In the genomic region with DNA sequence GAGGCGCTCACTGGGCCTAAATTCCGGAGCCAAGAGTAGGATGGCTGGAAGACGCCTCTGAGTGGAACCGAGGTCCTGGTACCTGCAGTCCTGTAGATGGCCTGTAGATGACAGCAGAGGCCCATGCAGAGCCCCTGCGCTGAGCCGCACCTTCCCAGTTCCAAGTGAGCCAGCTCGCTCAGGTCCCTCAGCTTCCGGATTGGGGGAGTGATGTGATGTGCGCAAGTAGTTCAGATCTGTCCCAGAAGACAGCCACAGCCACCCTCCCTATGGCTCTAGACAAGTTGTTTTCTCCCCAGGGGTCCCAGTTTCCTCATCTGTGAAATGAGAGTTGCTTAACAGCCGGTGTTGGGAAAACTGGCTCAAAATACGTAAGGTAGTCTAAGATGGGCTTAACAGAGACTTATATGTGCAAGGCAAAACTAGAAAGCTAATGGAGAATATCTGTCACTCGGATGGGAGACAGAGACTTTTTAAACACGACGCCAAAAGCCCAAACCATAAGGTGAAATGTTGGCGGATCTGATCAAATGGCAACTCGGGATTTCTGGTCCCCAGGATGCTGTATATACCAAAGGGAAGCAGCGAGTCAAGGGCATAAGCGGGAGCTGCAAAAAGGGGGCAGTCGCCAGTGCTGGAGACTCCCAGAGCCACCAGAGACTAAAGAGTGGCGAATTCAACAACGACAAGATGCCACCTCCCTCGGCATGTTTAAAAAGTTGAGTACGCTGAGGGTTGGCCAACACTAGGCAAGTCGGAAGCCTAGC, we compare ENCODE assay signal across 8 cellular contexts. TPM values are rescaled to one million over a fixed set of nuclear protein-coding genes. Genes with fewer than 3 reads are reported as not detected.
DNase-seq lines count a peak whose midpoint lies in the region; ATAC-seq, FAIRE-seq and TF ChIP-seq lines count a peak whose summit lies in the region.

No MANE protein-coding gene starts in this region.

- peak in 1 of 4 donors; percentile 30 for TF ChIP-seq POLR2A in upper lobe of left lung (IDR thresholded peaks at IDR 0.05)

- intact Hi-C loops in cardiac septum (cut with DNase I) (loop anchor here (5.0 kb wide), 1 partner anchor 771 kb away; a partner anchor contains a TSS), pancreas (cut with DNase I) (no loop called here)

- peak overlapping the region; percentile 84 for H3K4me3 Mint-ChIP-seq in activated naive CD8-positive, alpha-beta T cell treated with anti-CD3 and anti-CD28 coated beads, Interleukin-2, amount 50 U/mL, for 24 hours

- peaks cover 41% of the 10 kb centered on the region for H3K36me3 Mint-ChIP-seq in activated naive CD8-positive, alpha-beta T cell treated with anti-CD3 and anti-CD28 coated beads, Interleukin-2, amount 50 U/mL, for 24 hours (ENCODE audit: low read depth)

- TF ChIP-seq EP300 in upper lobe of left lung (IDR thresholded peaks at IDR 0.05), result no peak

- H3K4me1 Mint-ChIP-seq in activated naive CD8-positive, alpha-beta T cell treated with anti-CD3 and anti-CD28 coated beads, Interleukin-2, amount 50 U/mL, for 24 hours, result peaks cover 72% of the 10 kb centered on the region

- H3K4me1 ChIP-seq in pancreas (peaks cover 7 to 21% (median 10%) of the 10 kb centered on the region in 3 donors), upper lobe of left lung (peaks cover 43 to 71% (median 68%) of the 10 kb centered on the region in 4 donors)

- peak overlapping the region; percentile 90 for H3K27ac Mint-ChIP-seq in activated naive CD8-positive, alpha-beta T cell treated with anti-CD3 and anti-CD28 coated beads, Interleukin-2, amount 50 U/mL, for 24 hours

- TF ChIP-seq CTCF in pancreas (IDR thresholded peaks at IDR 0.05), result peak; percentile 92 to 99 (median 98)
- peak; percentile 95 to 99 (median 98) for TF ChIP-seq CTCF in upper lobe of left lung (IDR thresholded peaks at IDR 0.05)

- DNase-seq in Daoy (ENCODE audit: low read depth) (peak; percentile 83), HCEC 1CT (peak; percentile 77), NCI-H1105 treated with DMSO at 0.1 percent for 48 hours (lab: John Stamatoyannopoulos, UW) (peak; percentile 72), SW480 (ENCODE audit: low spot score) (peak; percentile 89), cardiac septum (ENCODE audit: low spot score) (peak; percentile 92), pancreas (peak; percentile 81 to 93 (median 86)), upper lobe of left lung (peak in 1 of 2 donors; percentile 92)
- peak; percentile 87 for DNase-seq in activated naive CD8-positive, alpha-beta T cell treated with anti-CD3 and anti-CD28 coated beads, Interleukin-2, amount 50 U/mL, for 24 hours

- 0 to 1% methylated on average over 24 of the region's 24 CpGs for WGBS in pancreas, 2 donors
- 0 to 1% methylated on average over 13 to 24 of the region's 24 CpGs for WGBS in upper lobe of left lung, 2 donors

- H3K9me3 ChIP-seq in pancreas, result no peaks in the 10 kb centered on the region
- H3K9me3 ChIP-seq in upper lobe of left lung, result no peaks in the 10 kb centered on the region

- H3K27ac ChIP-seq in pancreas (peak overlapping the region; percentile 32 to 92 (median 85)), upper lobe of left lung (peak overlapping the region; percentile 95 to 97 (median 96))

- FAIRE-seq in pancreas (lab: Jason Lieb, UNC), result no peak

- H3K27me3 ChIP-seq in pancreas (no peaks in the 10 kb centered on the region), upper lobe of left lung (no peaks in the 10 kb centered on the region)

- H3K36me3 ChIP-seq in pancreas (no peaks in the 10 kb centered on the region), upper lobe of left lung (no peaks in the 10 kb centered on the region)

- peak; percentile 26 for ATAC-seq in activated naive CD8-positive, alpha-beta T cell treated with anti-CD3 and anti-CD28 coated beads, Interleukin-2, amount 50 U/mL, for 24 hours
- ATAC-seq in pancreas, result peak; percentile 63 to 75 (median 68)
- peak; percentile 78 to 86 for ATAC-seq in upper lobe of left lung (ENCODE audit: low FRiP score in 2 of 2)

- H3K4me3 ChIP-seq in pancreas, result peak overlapping the region; percentile 29 to 90 (median 63)
- peak overlapping the region; percentile 63 to 97 (median 90) for H3K4me3 ChIP-seq in upper lobe of left lung

- peaks cover 2% of the 10 kb centered on the region for H3K27me3 Mint-ChIP-seq in activated naive CD8-positive, alpha-beta T cell treated with anti-CD3 and anti-CD28 coated beads, Interleukin-2, amount 50 U/mL, for 24 hours

- H3K9me3 Mint-ChIP-seq in activated naive CD8-positive, alpha-beta T cell treated with anti-CD3 and anti-CD28 coated beads, Interleukin-2, amount 50 U/mL, for 24 hours, result no peaks in the 10 kb centered on the region

RNA-seq across cellular contexts. Expression of a gene that starts 0.8 kb away (rescaled TPM):
- 21.7 and 23.4 TPM in 2 replicates for total RNA-seq in Daoy (2014; rRNA removed; shearing (Covaris generic))
- 266 TPM for total RNA-seq in cardiac septum
- 10 to 100 TPM; 21.9 to 30.6 (median 24.6) TPM for total RNA-seq in pancreas
- 10 to 100 TPM; 15.8 to 17.0 TPM for polyA plus RNA-seq in pancreas
- 100 to 1,000 TPM in 1 of 6 donors, 10 to 100 TPM in 5; 30.2 to 102 (median 70.1) TPM for total RNA-seq in upper lobe of left lung

RNA-seq across cellular contexts. Expression of a gene that starts 4.6 kb away (rescaled TPM):
- 0.46 TPM in 1 of 2 replicates, not detected in the other for total RNA-seq in Daoy (2014; rRNA removed; shearing (Covaris generic))
- total RNA-seq in cardiac septum, result 21.1 TPM
- total RNA-seq in pancreas, result 10 to 100 TPM in 3 of 6 donors, 1 to 10 TPM in 3; 6.2 to 21.0 (median 9.5) TPM
- polyA plus RNA-seq in pancreas, result 10 to 100 TPM; 11.3 to 21.5 TPM
- total RNA-seq in upper lobe of left lung, result 10 to 100 TPM; 35.8 to 66.9 (median 43.1) TPM

RNA-seq across cellular contexts. Expression of a gene that starts 46.9 kb away (rescaled TPM):
- total RNA-seq in Daoy (2014; rRNA removed; shearing (Covaris generic)), result 9.1 and 9.7 TPM in 2 replicates
- total RNA-seq in cardiac septum (14.4 TPM), pancreas (10 to 100 TPM in 5 of 6 donors, 1 to 10 TPM in 1; 9.6 to 20.2 (median 11.8) TPM), upper lobe of left lung (10 to 100 TPM in 3 of 6 donors, 1 to 10 TPM in 3; 5.0 to 25.3 (median 9.6) TPM)
- 10 to 100 TPM; 20.4 to 21.8 TPM for polyA plus RNA-seq in pancreas

RNA-seq across cellular contexts. Expression of a gene that starts 48.6 kb away (rescaled TPM):
- 2.4 and 2.6 TPM in 2 replicates for total RNA-seq in Daoy (2014; rRNA removed; shearing (Covaris generic))
- 35.7 TPM for total RNA-seq in cardiac septum
- total RNA-seq in pancreas, result 1 to 10 TPM; 3.2 to 5.6 (median 4.5) TPM
- polyA plus RNA-seq in pancreas, result 1 to 10 TPM; 5.3 to 8.9 TPM
- total RNA-seq in upper lobe of left lung, result 1 to 10 TPM; 4.7 to 7.5 (median 5.7) TPM

RNA-seq across cellular contexts. Expression of a gene that starts 58.5 kb away (rescaled TPM):
- total RNA-seq in Daoy (2014; rRNA removed; shearing (Covaris generic)), result 0.36 and 0.51 TPM in 2 replicates
- total RNA-seq in cardiac septum, result 6.1 TPM
- under 1 TPM; 0.09 to 0.49 (median 0.29) TPM for total RNA-seq in pancreas
- 1 to 10 TPM in 1 of 2 donors, under 1 TPM in 1; 0.57 to 1.5 TPM for polyA plus RNA-seq in pancreas
- total RNA-seq in upper lobe of left lung, result 1 to 10 TPM in 2 of 6 donors, under 1 TPM in 4; 0.15 to 3.1 (median 0.88) TPM

Comparison
In these comparisons a context has a peak if more than half of its experiments do, and no peak if none do; other contexts are left out.
1. ATAC-seq: peak in every context shown above with its lines; median percentile 82 in upper lobe of left lung; 68 in pancreas; 26 in activated naive CD8-positive, alpha-beta T cell treated with anti-CD3 and anti-CD28 coated beads, Interleukin-2, amount 50 U/mL, for 24 hours.